Comparison of ENCODE assay signal across 23 cellular contexts in genomic region chr6:19417713-19418112, GRCh38.
DNase-seq lines count a peak whose midpoint lies in the region; ATAC-seq, FAIRE-seq and TF ChIP-seq lines count a peak whose summit lies in the region.
"Had no signal": no experiment of that assay in that cellular context is flagged by ENCODE, and none has a peak within 500 bp of the region (broad histone marks: within the 10 kb centered on the region; RNA-seq: fewer than 3 reads in every experiment).

No MANE protein-coding gene starts in this region.

- H3K4me3 ChIP-seq in bronchial epithelial cell (ENCODE audit: low read depth, low read length): no peak overlapping the region
- H3K4me3 ChIP-seq in kidney epithelial cell (ENCODE audit: low read depth, low read length): no peak overlapping the region
- no peak overlapping the region for H3K4me3 ChIP-seq in osteoblast (ENCODE audit: insufficient read depth, low read length)
- H3K4me3 ChIP-seq: GM12878, SJCRH30 had no signal

- H3K9me3 ChIP-seq in osteoblast (ENCODE audit: low read depth, low read length): no peaks in the 10 kb centered on the region
- H3K9me3 ChIP-seq: SJCRH30 had no signal

- ATAC-seq in GM18909 (IDR thresholded peaks at IDR 0.05; ENCODE audit: poor library complexity, unreplicated experiment): no peak
- ATAC-seq: CD8-positive, alpha-beta T cell; GM12878 had no signal

- no peaks in the 10 kb centered on the region for H3K27me3 ChIP-seq in bronchial epithelial cell (ENCODE audit: control insufficient read depth, insufficient read depth, low read length)
- H3K27me3 ChIP-seq in kidney epithelial cell (ENCODE audit: control insufficient read depth, insufficient read depth, low read length): no peaks in the 10 kb centered on the region
- H3K27me3 ChIP-seq in osteoblast (ENCODE audit: insufficient read depth, low read length): no peaks in the 10 kb centered on the region
- H3K27me3 ChIP-seq: SJCRH30 had no signal

- intact Hi-C loops in Calu3 (cut with micrococcal nuclease; ENCODE audit: unreplicated experiment): loop anchor here (10.0 kb wide), 2 partner anchors 387 to 637 kb away; no protein-coding TSS in a partner anchor

- peaks cover 41% of the 10 kb centered on the region for H3K4me1 Mint-ChIP-seq in Calu3 (ENCODE audit: low read depth, unreplicated experiment)
- H3K4me1 Mint-ChIP-seq: activated CD4-positive, alpha-beta T cell treated with anti-CD3 and anti-CD28 coated beads, Interleukin-2, amount 10 ng/mL, durations not matched to agents 7 days and 5 days; activated naive CD4-positive, alpha-beta T cell treated with anti-CD3 and anti-CD28 coated beads, Interleukin-2, amount 50 U/mL, for 24 hours; endodermal cell; immature natural killer cell; nephron had no signal

- no peaks in the 10 kb centered on the region for H3K36me3 ChIP-seq in bronchial epithelial cell (ENCODE audit: control insufficient read depth, insufficient read depth, low read length)
- H3K36me3 ChIP-seq in kidney epithelial cell (ENCODE audit: control insufficient read depth, insufficient read depth, low read length): no peaks in the 10 kb centered on the region
- H3K36me3 ChIP-seq in osteoblast (ENCODE audit: insufficient read depth, low read length): no peaks in the 10 kb centered on the region
- H3K36me3 ChIP-seq: SJCRH30 had no signal

- no peak overlapping the region for H3K4me2 ChIP-seq in osteoblast (ENCODE audit: insufficient read depth, low read length)

- no peaks in the 10 kb centered on the region for H4K20me1 ChIP-seq in osteoblast (ENCODE audit: insufficient read depth, low read length)

- peak overlapping the region; percentile 79 for H3K27ac Mint-ChIP-seq in Calu3 (ENCODE audit: unreplicated experiment)
- H3K27ac Mint-ChIP-seq: activated CD4-positive, alpha-beta T cell treated with anti-CD3 and anti-CD28 coated beads, Interleukin-2, amount 10 ng/mL, durations not matched to agents 7 days and 5 days; activated naive CD4-positive, alpha-beta T cell treated with anti-CD3 and anti-CD28 coated beads, Interleukin-2, amount 50 U/mL, for 24 hours; CD8-positive, alpha-beta T cell; endodermal cell; immature natural killer cell; nephron had no signal

- DNase-seq in Calu3 (peak; percentile 34), NCI-H226 (peak; percentile 86), bronchial epithelial cell (ENCODE audit: low read depth) (peak; percentile 95), kidney epithelial cell (ENCODE audit: low read depth) (peak; percentile 65), amniotic stem cell (lab: John Stamatoyannopoulos, UW) (no peak), osteoblast (ENCODE audit: insufficient read length, low spot score, missing footprints) (no peak)
- no peak for DNase-seq in effector CD4-positive, alpha-beta T cell
- DNase-seq: activated CD4-positive, alpha-beta T cell treated with anti-CD3 and anti-CD28 coated beads, Interleukin-2, amount 10 ng/mL, durations not matched to agents 7 days and 5 days; activated T-cell treated with anti-CD3 and anti-CD28 coated beads for 4 hours; caudate nucleus; CD8-positive, alpha-beta T cell; endodermal cell; glutamatergic neuron; immature natural killer cell; mesenchymal stem cell; NCI-H1694; SJCRH30; T1000 had no signal

- TSS peak; percentile 98 for BruUV-seq in Calu3 (replicated peaks; lab: Mats Ljungman, UMichigan)

- H3K27ac ChIP-seq in osteoblast (ENCODE audit: low read depth, low read length): no peak overlapping the region
- H3K27ac ChIP-seq: SJCRH30 had no signal

- H2AFZ ChIP-seq in osteoblast (ENCODE audit: low read length): no peak overlapping the region

- H3K79me2 ChIP-seq in osteoblast (ENCODE audit: insufficient read depth, low read length): no peaks in the 10 kb centered on the region

- H3K9me3 Mint-ChIP-seq in Calu3 (ENCODE audit: low read depth, unreplicated experiment): peaks cover 7% of the 10 kb centered on the region
- H3K9me3 Mint-ChIP-seq: endodermal cell had no signal

- peaks cover 5% of the 10 kb centered on the region for H3K36me3 Mint-ChIP-seq in Calu3 (ENCODE audit: insufficient read depth, unreplicated experiment)
- H3K36me3 Mint-ChIP-seq: activated naive CD4-positive, alpha-beta T cell treated with anti-CD3 and anti-CD28 coated beads, Interleukin-2, amount 50 U/mL, for 24 hours; CD8-positive, alpha-beta T cell; immature natural killer cell had no signal

- FAIRE-seq in bronchial epithelial cell (lab: Jason Lieb, UNC): no peak
- FAIRE-seq: G401.6, GM12878 had no signal

- no peaks in the 10 kb centered on the region for H3K27me3 Mint-ChIP-seq in Calu3 (ENCODE audit: unreplicated experiment)
- H3K27me3 Mint-ChIP-seq: activated CD4-positive, alpha-beta T cell treated with anti-CD3 and anti-CD28 coated beads, Interleukin-2, amount 10 ng/mL, durations not matched to agents 7 days and 5 days; activated naive CD4-positive, alpha-beta T cell treated with anti-CD3 and anti-CD28 coated beads, Interleukin-2, amount 50 U/mL, for 24 hours had no signal

- TF ChIP-seq CTCF in Calu3 (IDR thresholded peaks at IDR 0.05; ENCODE audit: unreplicated experiment): no peak
- TF ChIP-seq CTCF in bronchial epithelial cell (IDR thresholded peaks at IDR 0.05; ENCODE audit: insufficient read depth, low read length, severe bottlenecking): no peak
- TF ChIP-seq CTCF in kidney epithelial cell (IDR thresholded peaks at IDR 0.05; ENCODE audit: insufficient read depth, low read length, poor library complexity, severe bottlenecking): no peak
- no peak for TF ChIP-seq CTCF in osteoblast (IDR thresholded peaks at IDR 0.05; ENCODE audit: extremely low read depth, low read depth, low read length)

- no peak overlapping the region for H3K4me3 Mint-ChIP-seq in Calu3 (ENCODE audit: low read depth, unreplicated experiment)
- H3K4me3 Mint-ChIP-seq: activated CD4-positive, alpha-beta T cell treated with anti-CD3 and anti-CD28 coated beads, Interleukin-2, amount 10 ng/mL, durations not matched to agents 7 days and 5 days; activated naive CD4-positive, alpha-beta T cell treated with anti-CD3 and anti-CD28 coated beads, Interleukin-2, amount 50 U/mL, for 24 hours; CD8-positive, alpha-beta T cell; endodermal cell; immature natural killer cell; nephron had no signal

- peaks cover 10% of the 10 kb centered on the region for H3K4me1 ChIP-seq in osteoblast (ENCODE audit: insufficient read depth, low read length)
- H3K4me1 ChIP-seq: SJCRH30 had no signal

- CTCF ChIA-PET in Calu3 (lab: Charles Lee): interaction anchor here (0.7 to 1.4 kb wide), 2 partner anchors 10 to 655 kb away, joined by 3 to 4 read pairs; no protein-coding TSS in a partner anchor

Comparison
In these comparisons a context has a peak if more than half of its experiments do, and no peak if none do; other contexts are left out.
1. DNase-seq: peak in Calu3 (single experiment), NCI-H226 (single experiment), bronchial epithelial cell (single experiment) and kidney epithelial cell (single experiment); none in amniotic stem cell (single experiment), effector CD4-positive, alpha-beta T cell (single experiment) and osteoblast (single experiment).